ENCODE assay signal across 24 cellular contexts in the genomic region with DNA sequence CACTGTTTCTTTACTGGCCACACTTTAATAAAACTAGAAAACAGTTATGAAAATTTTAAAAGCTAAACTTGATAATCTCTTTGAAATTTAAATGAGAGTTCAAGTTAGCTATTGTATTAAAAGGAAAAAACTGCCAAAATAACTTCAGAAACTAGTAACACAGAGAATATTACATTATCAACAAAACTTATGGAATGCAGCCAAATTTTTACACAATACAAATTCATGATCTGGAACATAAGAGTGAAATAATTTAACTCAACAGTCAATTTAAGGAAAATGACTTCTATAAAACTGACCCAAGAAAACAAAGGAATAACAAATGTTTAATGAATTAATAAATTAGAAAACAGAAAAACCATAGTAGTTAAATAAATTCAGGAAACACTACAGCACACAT.
A peak's percentile ranks its signal among the peaks of the same experiment; 100 is the strongest.
DNase-seq lines count a peak whose midpoint lies in the region; ATAC-seq, FAIRE-seq and TF ChIP-seq lines count a peak whose summit lies in the region.
"Had no signal": no experiment of that assay in that cellular context is flagged by ENCODE, and none has a peak within 500 bp of the region (broad histone marks: within the 10 kb centered on the region; RNA-seq: fewer than 3 reads in every experiment).

No MANE protein-coding gene starts in this region.

- TF ChIP-seq EP300 in K562 (IDR thresholded peaks at IDR 0.05; ENCODE audit: low read length) (no peak), sigmoid colon (IDR thresholded peaks at IDR 0.05) (no peak)

- TF ChIP-seq CTCF in K562 (IDR thresholded peaks at IDR 0.05 in 2 of 3, conservative IDR thresholded peaks at IDR 0.05 in 1 of 3; ENCODE audit: insufficient read depth in 2 of 3, low read depth in 1 of 3, low read length in 3 of 3) (no peak), pancreas (IDR thresholded peaks at IDR 0.05) (no peak), sigmoid colon (IDR thresholded peaks at IDR 0.05) (no peak)

- H3K4me3 ChIP-seq in K562: no peak overlapping the region
- no peak overlapping the region for H3K4me3 ChIP-seq in pancreas
- no peak overlapping the region for H3K4me3 ChIP-seq in sigmoid colon

- no peaks in the 10 kb centered on the region for H3K9me3 ChIP-seq in K562 (replicated peaks; ENCODE audit: control insufficient read depth, insufficient read depth, low read depth, low read length)
- H3K9me3 ChIP-seq in pancreas: no peaks in the 10 kb centered on the region
- H3K9me3 ChIP-seq in sigmoid colon: no peaks in the 10 kb centered on the region

- no peak overlapping the region for H3K9ac ChIP-seq in K562 (ENCODE audit: insufficient read depth in 1 of 2, low read depth in 2 of 2, low read length in 2 of 2)

- DNase-seq in RCC 7860 (ENCODE audit: low spot score) (no peak), K562 (ENCODE audit: extremely low read depth in 1 of 4, low spot score in 3 of 4) (no peak), erythroblast (lab: John Stamatoyannopoulos, UW) (peak; percentile 27 to 34), pancreas (no peak), sigmoid colon (no peak), NCI-H1092 (lab: John Stamatoyannopoulos, UW) (no peak)
- DNase-seq: C1 segment of cervical spinal cord; CD4-positive, alpha-beta memory T cell; COR-L47; DMS53; KG1; MM.1S; NCI-H1048; NCI-H146; NCI-H1930; NCI-H2107; NCI-H446 treated with DMSO at 0.1 percent for 48 hours; NCI-H526; NCI-H82; SHP77 had no signal

- FAIRE-seq in RCC 7860 (lab: Jason Lieb, UNC) (peak; percentile 43), K562 (lab: Jason Lieb, UNC) (no peak), pancreas (lab: Jason Lieb, UNC) (peak; percentile 61)
- FAIRE-seq: GM18507, H54 had no signal

- no peaks in the 10 kb centered on the region for H3K36me3 ChIP-seq in K562 (ENCODE audit: control insufficient read depth, insufficient read depth, low read length)
- no peaks in the 10 kb centered on the region for H3K36me3 ChIP-seq in pancreas
- no peaks in the 10 kb centered on the region for H3K36me3 ChIP-seq in sigmoid colon

- no TSS peak for BruUV-seq in K562 (replicated peaks; lab: Mats Ljungman, UMichigan)

- H3K79me2 ChIP-seq in K562 (ENCODE audit: control insufficient read depth, insufficient read depth, low read length): no peaks in the 10 kb centered on the region; the same call in 1 of the 3 replicates

- CTCF ChIA-PET in K562 (lab: Yijun Ruan, JAX; ENCODE audit: low intra/inter-chr PET ratio): no interaction called here

- H2AFZ ChIP-seq in K562 (ENCODE audit: low read depth, low read length): no peak overlapping the region

- no peaks in the 10 kb centered on the region for H4K20me1 ChIP-seq in K562 (replicated peaks; ENCODE audit: control insufficient read depth, insufficient read depth, low read length)

- TF ChIP-seq POLR2A in K562 (conservative IDR thresholded peaks at IDR 0.05): no peak
- no peak for TF ChIP-seq POLR2A in erythroblast (IDR thresholded peaks at IDR 0.05; ENCODE audit: low read length)
- TF ChIP-seq POLR2A in sigmoid colon (IDR thresholded peaks at IDR 0.05): no peak

- H3K9me1 ChIP-seq in K562 (ENCODE audit: control insufficient read depth, insufficient read depth, low read length): no peaks in the 10 kb centered on the region

- POLR2A ChIA-PET in K562 (lab: Yijun Ruan, JAX): no interaction called here

- ATAC-seq in K562: no peak
- ATAC-seq in pancreas: no peak
- ATAC-seq in HG02623 (IDR thresholded peaks at IDR 0.05; ENCODE audit: unreplicated experiment): no peak

- no peak for TF ChIP-seq RAD21 in K562 (CRISPR knock-in tag; conservative IDR thresholded peaks at IDR 0.05 in 1 of 2, IDR thresholded peaks at IDR 0.05 in 1 of 2)

- H3K4me2 ChIP-seq in K562 (ENCODE audit: insufficient read depth, low read length): no peak overlapping the region

- intact Hi-C loops in K562 (cut with micrococcal nuclease): loop anchor here (5.0 kb wide), 2 partner anchors 64 to 106 kb away; a partner anchor contains a TSS
- intact Hi-C loops in pancreas (cut with DNase I): no loop called here
- intact Hi-C loops in sigmoid colon (cut with DNase I): no loop called here

- no peaks in the 10 kb centered on the region for H3K27me3 ChIP-seq in K562 (ENCODE audit: control insufficient read depth in 2 of 2, insufficient read depth in 2 of 2, low read length in 2 of 2)
- no peaks in the 10 kb centered on the region for H3K27me3 ChIP-seq in pancreas
- H3K27me3 ChIP-seq in sigmoid colon: no peaks in the 10 kb centered on the region

- H3K4me1 ChIP-seq in K562 (replicated peaks in 1 of 2; ENCODE audit: control insufficient read depth in 2 of 2, insufficient read depth in 2 of 2, low read length in 2 of 2) (no peaks in the 10 kb centered on the region), pancreas (no peaks in the 10 kb centered on the region), sigmoid colon (no peaks in the 10 kb centered on the region)

- in situ Hi-C loops in K562 (cut with MboI): no loop called here

- H3K27ac ChIP-seq in K562 (ENCODE audit: extremely low read depth, low read depth, low read length): no peak overlapping the region
- no peak overlapping the region for H3K27ac ChIP-seq in pancreas
- no peak overlapping the region for H3K27ac ChIP-seq in sigmoid colon
- H3K27ac ChIP-seq: RWPE1 had no signal

TF ChIP-seq in K562, 482 proteins besides CTCF, POLR2A, EP300 and RAD21:
- TF ChIP-seq KLF16 (IDR thresholded peaks at IDR 0.05) (no peak), ZNF644 (tag; IDR thresholded peaks at IDR 0.05; ENCODE audit: low read depth) (no peak), NFIC (IDR thresholded peaks at IDR 0.05) (0 out of 2 replicates have a peak, but pooled peaks have one; percentile 19)

Comparison
In these comparisons a context has a peak if more than half of its experiments do, and no peak if none do; other contexts are left out.
1. DNase-seq: peak in erythroblast (2 of 2); none in RCC 7860 (single experiment), K562 (0 of 4), pancreas (0 of 6), sigmoid colon (single experiment) and NCI-H1092 (single experiment).